In the genomic region with DNA sequence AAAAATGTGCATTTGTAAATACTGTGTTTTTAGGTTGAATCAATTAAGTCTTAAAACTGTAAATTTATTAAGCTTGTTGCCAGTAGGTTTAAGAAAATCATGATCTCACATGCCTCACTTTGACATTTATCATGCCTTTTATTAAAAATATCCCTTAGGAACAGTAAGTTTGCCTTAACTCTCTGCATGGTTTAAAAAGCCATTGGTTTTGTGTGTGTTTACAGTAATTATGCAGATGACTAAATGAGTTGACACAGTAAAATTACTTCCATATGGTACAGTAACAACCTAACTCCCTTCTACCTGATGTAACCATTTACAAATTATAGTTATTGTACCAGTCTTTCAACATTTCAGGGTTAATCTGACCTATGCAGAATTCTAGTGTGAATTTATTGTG, we compare ENCODE assay signal across 16 cellular contexts. TPM values are rescaled to one million over a fixed set of nuclear protein-coding genes. Genes with fewer than 3 reads are reported as not detected.
A peak's percentile ranks its signal among the peaks of the same experiment; 100 is the strongest.
DNase-seq lines count a peak whose midpoint lies in the region; ATAC-seq, FAIRE-seq and TF ChIP-seq lines count a peak whose summit lies in the region.
"Had no signal": no experiment of that assay in that cellular context is flagged by ENCODE, and none has a peak within 500 bp of the region (broad histone marks: within the 10 kb centered on the region; RNA-seq: fewer than 3 reads in every experiment).

No MANE protein-coding gene starts in this region.

- peaks cover 10 to 52% of the 10 kb centered on the region in 2 experiments for H3K36me3 ChIP-seq in HepG2 (replicated peaks in 1 of 2; ENCODE audit: control insufficient read depth in 1 of 2, insufficient read depth in 2 of 2, low read length in 2 of 2)
- peaks cover 4 to 68% (median 35%) of the 10 kb centered on the region in 4 donors for H3K36me3 ChIP-seq in right lobe of liver
- peaks cover 52% of the 10 kb centered on the region for H3K36me3 ChIP-seq in astrocyte (ENCODE audit: insufficient read depth, low read length)
- peaks cover 9% of the 10 kb centered on the region for H3K36me3 ChIP-seq in smooth muscle cell (ENCODE audit: low read depth)

- intact Hi-C loops in HepG2 (cut with micrococcal nuclease; ENCODE audit: unreplicated experiment): loop anchor here (10.0 kb wide), 1 partner anchor 319 kb away; no protein-coding TSS in a partner anchor
- intact Hi-C loops in right lobe of liver (cut with DNase I): no loop called here

- no peak for DNase-seq in HepG2 (ENCODE audit: low spot score)
- no peak for DNase-seq in right lobe of liver
- DNase-seq in NB4 (ENCODE audit: low read depth): peak; percentile 41
- DNase-seq in astrocyte (ENCODE audit: low read depth): no peak
- no peak for DNase-seq in smooth muscle cell (lab: John Stamatoyannopoulos, UW; ENCODE audit: unreplicated experiment)
- DNase-seq in activated CD4-positive, alpha-beta T cell treated with anti-CD3 and anti-CD28 coated beads, Interleukin-2, amount 50 U/mL, for 48 hours: no peak
- DNase-seq in stimulated activated CD4-positive, alpha-beta T cell treated with anti-CD3 and anti-CD28 coated beads, Interleukin-4, amount 100 ng/mL, for 24 hours: no peak
- DNase-seq: activated B cell treated with CpG ODN at 0.5 μM for 24 hours; anterior cingulate cortex; EL; naive thymus-derived CD8-positive, alpha-beta T cell; NCI-H1048; retina; tibial artery had no signal

- no peak overlapping the region for H3K4me3 Mint-ChIP-seq in astrocyte (ENCODE audit: unreplicated experiment)
- H3K4me3 Mint-ChIP-seq: activated B cell treated with CpG ODN at 0.5 μM for 24 hours; dendritic cell treated with granulocyte-macrophage colony-stimulating factor and Interleukin-4, amounts not matched to agents 40 ng/mL and 50 ng/mL, for 4 days; naive thymus-derived CD8-positive, alpha-beta T cell had no signal

- H3K27ac ChIP-seq in HepG2 (ENCODE audit: extremely low read length, insufficient read depth, low read length) (no peak overlapping the region), right lobe of liver (no peak overlapping the region), astrocyte (ENCODE audit: low read depth, low read length) (no peak overlapping the region), smooth muscle cell (ENCODE audit: low read depth) (peak overlapping the region; percentile 89)
- H3K27ac ChIP-seq: tibial artery had no signal

- H3K36me3 Mint-ChIP-seq in astrocyte (ENCODE audit: low read depth, unreplicated experiment): peaks cover 20% of the 10 kb centered on the region

- H3F3A ChIP-seq in smooth muscle cell (ENCODE audit: low read depth): peaks cover 55% of the 10 kb centered on the region

- POLR2A ChIA-PET in HepG2 (lab: Yijun Ruan, JAX): no interaction called here

- H3K79me2 ChIP-seq in HepG2 (ENCODE audit: insufficient read depth, low read length): peaks cover 17% of the 10 kb centered on the region
- H3K79me2 ChIP-seq in astrocyte (ENCODE audit: insufficient read depth, low read length): peaks cover 19% of the 10 kb centered on the region
- peaks cover 16% of the 10 kb centered on the region for H3K79me2 ChIP-seq in smooth muscle cell (ENCODE audit: low read depth)

- H3K27me3 ChIP-seq in HepG2 (ENCODE audit: control insufficient read depth in 1 of 2, insufficient read depth in 2 of 2, low read length in 2 of 2) (no peaks in the 10 kb centered on the region), right lobe of liver (no peaks in the 10 kb centered on the region), astrocyte (ENCODE audit: insufficient read depth, low read length) (no peaks in the 10 kb centered on the region), smooth muscle cell (ENCODE audit: low read depth) (no peaks in the 10 kb centered on the region)
- H3K27me3 ChIP-seq: tibial artery had no signal

- CTCF ChIA-PET in HepG2 (lab: Yijun Ruan, JAX; ENCODE audit: low intra/inter-chr PET ratio, low total read pairs): no interaction called here

- H3K4me1 Mint-ChIP-seq in astrocyte (ENCODE audit: low read depth, unreplicated experiment): peaks cover 22% of the 10 kb centered on the region

- H2AFZ ChIP-seq in HepG2 (ENCODE audit: low read length): no peak overlapping the region
- H2AFZ ChIP-seq in astrocyte (ENCODE audit: low read depth, low read length): no peak overlapping the region
- no peak overlapping the region for H2AFZ ChIP-seq in smooth muscle cell (ENCODE audit: low read depth)

- H3K4me2 ChIP-seq in HepG2 (ENCODE audit: low read depth, low read length): no peak overlapping the region
- H3K4me2 ChIP-seq in astrocyte (ENCODE audit: low read length): no peak overlapping the region
- H3K4me2 ChIP-seq in smooth muscle cell: no peak overlapping the region

- peaks cover 18% of the 10 kb centered on the region for H3K4me1 ChIP-seq in HepG2 (ENCODE audit: insufficient read depth, low read length)
- peaks cover 0 to 8% (median 3%) of the 10 kb centered on the region in 4 donors for H3K4me1 ChIP-seq in right lobe of liver
- H3K4me1 ChIP-seq in astrocyte (ENCODE audit: insufficient read depth, low read length): peaks cover 14% of the 10 kb centered on the region
- peaks cover 22% of the 10 kb centered on the region for H3K4me1 ChIP-seq in smooth muscle cell (ENCODE audit: low read depth)

- TF ChIP-seq CTCF in HepG2 (CRISPR knock-in tag; IDR thresholded peaks at IDR 0.05) (no peak), right lobe of liver (IDR thresholded peaks at IDR 0.05) (no peak), NB4 (IDR thresholded peaks at IDR 0.05; ENCODE audit: low read depth, low read length) (no peak), astrocyte (IDR thresholded peaks at IDR 0.05; ENCODE audit: insufficient read depth, low read depth, low read length) (no peak), smooth muscle cell (IDR thresholded peaks at IDR 0.05; ENCODE audit: borderline replicate concordance, insufficient read depth, poor library complexity, severe bottlenecking) (no peak)

- TF ChIP-seq EP300 in HepG2 (IDR thresholded peaks at IDR 0.05; ENCODE audit: low read depth in 2 of 2, low read length in 2 of 2) (no peak), HepG2 (CRISPR knock-in tag; IDR thresholded peaks at IDR 0.05; ENCODE audit: borderline replicate concordance) (no peak)

- H4K20me1 ChIP-seq in HepG2 (ENCODE audit: insufficient read depth, low read length) (peaks cover 27% of the 10 kb centered on the region), astrocyte (ENCODE audit: insufficient read depth, low read length) (peaks cover 41% of the 10 kb centered on the region), smooth muscle cell (ENCODE audit: low read depth) (peaks cover 34% of the 10 kb centered on the region)

- TF ChIP-seq POLR2A in HepG2 (IDR thresholded peaks at IDR 0.05; ENCODE audit: insufficient read depth in 1 of 2, low read depth in 2 of 2, low read length in 2 of 2) (no peak), right lobe of liver (IDR thresholded peaks at IDR 0.05) (no peak), NB4 (IDR thresholded peaks at IDR 0.05; ENCODE audit: extremely low read depth, insufficient read length) (no peak)

- no TSS peak for BruUV-seq in HepG2 (replicated peaks; lab: Mats Ljungman, UMichigan)

- FAIRE-seq in HepG2 (lab: Jason Lieb, UNC): no peak
- peak; percentile 5 for FAIRE-seq in astrocyte (lab: Jason Lieb, UNC)

- in situ Hi-C loops in HepG2 (cut with HindIII; ENCODE audit: extremely low pct_ligation_motif_present, low pct_unique_long_range_greater_than_20kb): loop anchor here (25.0 kb wide), 1 partner anchor 286 kb away; no protein-coding TSS in a partner anchor

- H3K4me3 ChIP-seq in HepG2 (replicated peaks in 1 of 3; ENCODE audit: insufficient read depth in 1 of 3, low read depth in 2 of 3, low read length in 3 of 3) (no peak overlapping the region), right lobe of liver (no peak overlapping the region), NB4 (ENCODE audit: low read depth, low read length) (no peak overlapping the region), astrocyte (ENCODE audit: insufficient read depth, low read depth, low read length) (no peak overlapping the region), smooth muscle cell (no peak overlapping the region)
- H3K4me3 ChIP-seq: tibial artery had no signal

- no peak overlapping the region for H3K27ac Mint-ChIP-seq in astrocyte (ENCODE audit: unreplicated experiment)
- H3K27ac Mint-ChIP-seq: activated B cell treated with CpG ODN at 0.5 μM for 24 hours; dendritic cell treated with granulocyte-macrophage colony-stimulating factor and Interleukin-4, amounts not matched to agents 40 ng/mL and 50 ng/mL, for 4 days had no signal

- ATAC-seq in HepG2: no peak
- no peak for ATAC-seq in right lobe of liver
- no peak for ATAC-seq in GM21619 (IDR thresholded peaks at IDR 0.05; ENCODE audit: unreplicated experiment)
- ATAC-seq: naive thymus-derived CD8-positive, alpha-beta T cell had no signal

- no peak for TF ChIP-seq RAD21 in HepG2 (CRISPR knock-in tag; IDR thresholded peaks at IDR 0.05)

- H3K9me3 Mint-ChIP-seq in astrocyte (ENCODE audit: unreplicated experiment): no peaks in the 10 kb centered on the region
- H3K9me3 Mint-ChIP-seq: activated B cell treated with CpG ODN at 0.5 μM for 24 hours; dendritic cell treated with granulocyte-macrophage colony-stimulating factor and Interleukin-4, amounts not matched to agents 40 ng/mL and 50 ng/mL, for 4 days; naive thymus-derived CD8-positive, alpha-beta T cell had no signal

- H3K27me3 Mint-ChIP-seq in astrocyte (ENCODE audit: low read depth, unreplicated experiment): no peaks in the 10 kb centered on the region
- H3K27me3 Mint-ChIP-seq: activated B cell treated with CpG ODN at 0.5 μM for 24 hours; dendritic cell treated with granulocyte-macrophage colony-stimulating factor and Interleukin-4, amounts not matched to agents 40 ng/mL and 50 ng/mL, for 4 days; naive thymus-derived CD8-positive, alpha-beta T cell had no signal

- no peaks in the 10 kb centered on the region for H3K9me3 ChIP-seq in HepG2 (ENCODE audit: low read length)
- H3K9me3 ChIP-seq in right lobe of liver: no peaks in the 10 kb centered on the region
- H3K9me3 ChIP-seq in astrocyte (ENCODE audit: insufficient read depth, low read depth, low read length): no peaks in the 10 kb centered on the region
- H3K9me3 ChIP-seq in smooth muscle cell (replicated peaks; ENCODE audit: low read depth): no peaks in the 10 kb centered on the region
- H3K9me3 ChIP-seq: tibial artery had no signal

- H3K9ac ChIP-seq in HepG2 (ENCODE audit: insufficient read depth, low read depth, low read length) (no peak overlapping the region), astrocyte (ENCODE audit: low read length) (no peak overlapping the region), smooth muscle cell (ENCODE audit: low read depth) (no peak overlapping the region)

RNA-seq across cellular contexts. Expression of a gene that starts 6.5 kb away (rescaled TPM):
- total RNA-seq in HepG2 (2016; rRNA removed; fragmentation: Illumina TruSeq; extraction: Trizol) (2,504 and 3,005 TPM in 2 replicates), right lobe of liver (100 to 1,000 TPM; 509 to 682 (median 627) TPM), astrocyte (1,222 and 1,430 TPM in 2 replicates), smooth muscle cell (1,306 and 1,413 TPM in 2 replicates)
- total RNA-seq in HepG2 (2016; cell fraction: cytosol; rRNA removed; fragmentation: Illumina TruSeq; extraction: Trizol; ENCODE audit: low read depth): 2,617 and 3,060 TPM in 2 replicates
- total RNA-seq in HepG2 (2016; cell fraction: insoluble cytoplasmic fraction; rRNA removed; fragmentation: Illumina TruSeq; extraction: Trizol): 2,526 and 2,975 TPM in 2 replicates
- total RNA-seq in HepG2 (2016; cell fraction: membrane; rRNA removed; fragmentation: Illumina TruSeq; extraction: Trizol): 5,829 and 6,358 TPM in 2 replicates
- 865 and 963 TPM in 2 replicates for total RNA-seq in HepG2 (2016; cell fraction: nucleus; rRNA removed; fragmentation: Illumina TruSeq; extraction: Trizol)
- polyA plus RNA-seq in HepG2 (2011; rRNA removed) (1,805 and 2,147 TPM in 2 replicates), smooth muscle cell (844 and 935 TPM in 2 replicates)
- polyA plus RNA-seq in HepG2 (2011; cell fraction: cytosol; rRNA removed): 2,011 and 2,382 TPM in 2 replicates
- 502 and 683 TPM in 2 replicates for polyA plus RNA-seq in HepG2 (2011; cell fraction: nucleus; rRNA removed)
- 2,803 and 2,840 TPM in 2 replicates for polyA plus RNA-seq in HepG2 (2012)
- polyA plus RNA-seq in HepG2 (2016; cell fraction: cytosol; fragmentation: Illumina TruSeq; extraction: Trizol; ENCODE audit: low read depth): 4,656 and 4,989 TPM in 2 replicates
- 3,168 and 3,240 TPM in 2 replicates for polyA plus RNA-seq in HepG2 (2016; cell fraction: insoluble cytoplasmic fraction; fragmentation: Illumina TruSeq; extraction: Trizol; ENCODE audit: low read depth)
- 6,462 and 6,516 TPM in 2 replicates for polyA plus RNA-seq in HepG2 (2016; cell fraction: membrane; fragmentation: Illumina TruSeq; extraction: Trizol; ENCODE audit: low read depth)
- 1,671 and 1,768 TPM in 2 replicates for polyA plus RNA-seq in HepG2 (2016; cell fraction: nucleus; fragmentation: Illumina TruSeq; extraction: Trizol; ENCODE audit: insufficient read depth, low read depth)
- 342 and 505 TPM in 2 replicates for polyA minus RNA-seq in HepG2 (2011; rRNA and poly(A)+ RNA removed; ENCODE audit: low replicate concordance)
- 433 and 504 TPM in 2 replicates for polyA minus RNA-seq in HepG2 (2011; cell fraction: cytosol; rRNA and poly(A)+ RNA removed)
- polyA minus RNA-seq in HepG2 (2011; cell fraction: nucleus; rRNA and poly(A)+ RNA removed): 367 and 504 TPM in 2 replicates

RNA-seq across cellular contexts. Expression of a gene that starts 35.3 kb away (rescaled TPM):
- total RNA-seq in HepG2 (2016; rRNA removed; fragmentation: Illumina TruSeq; extraction: Trizol): 2.1 and 3.4 TPM in 2 replicates
- total RNA-seq in HepG2 (2016; cell fraction: cytosol; rRNA removed; fragmentation: Illumina TruSeq; extraction: Trizol; ENCODE audit: low read depth): 1.2 and 1.5 TPM in 2 replicates
- 1.9 and 2.6 TPM in 2 replicates for total RNA-seq in HepG2 (2016; cell fraction: insoluble cytoplasmic fraction; rRNA removed; fragmentation: Illumina TruSeq; extraction: Trizol)
- 0.93 and 1.0 TPM in 2 replicates for total RNA-seq in HepG2 (2016; cell fraction: membrane; rRNA removed; fragmentation: Illumina TruSeq; extraction: Trizol)
- total RNA-seq in HepG2 (2016; cell fraction: nucleus; rRNA removed; fragmentation: Illumina TruSeq; extraction: Trizol): 3.6 and 3.9 TPM in 2 replicates
- 1.9 and 2.6 TPM in 2 replicates for polyA plus RNA-seq in HepG2 (2011; rRNA removed)
- 1.6 and 2.5 TPM in 2 replicates for polyA plus RNA-seq in HepG2 (2011; cell fraction: cytosol; rRNA removed)
- polyA plus RNA-seq in HepG2 (2011; cell fraction: nucleus; rRNA removed): 1.7 and 2.5 TPM in 2 replicates
- polyA plus RNA-seq in HepG2 (2012): 0.88 and 0.91 TPM in 2 replicates
- 0.09 and 0.10 TPM in 2 replicates for polyA plus RNA-seq in HepG2 (2016; cell fraction: cytosol; fragmentation: Illumina TruSeq; extraction: Trizol; ENCODE audit: low read depth)
- 0.88 and 1.1 TPM in 2 replicates for polyA plus RNA-seq in HepG2 (2016; cell fraction: insoluble cytoplasmic fraction; fragmentation: Illumina TruSeq; extraction: Trizol; ENCODE audit: low read depth)
- 0.19 and 0.26 TPM in 2 replicates for polyA plus RNA-seq in HepG2 (2016; cell fraction: membrane; fragmentation: Illumina TruSeq; extraction: Trizol; ENCODE audit: low read depth)
- 4.1 and 4.3 TPM in 2 replicates for polyA plus RNA-seq in HepG2 (2016; cell fraction: nucleus; fragmentation: Illumina TruSeq; extraction: Trizol; ENCODE audit: insufficient read depth, low read depth)
- 10.2 and 11.3 TPM in 2 replicates for polyA minus RNA-seq in HepG2 (2011; rRNA and poly(A)+ RNA removed; ENCODE audit: low replicate concordance)
- 3.8 and 6.3 TPM in 2 replicates for polyA minus RNA-seq in HepG2 (2011; cell fraction: cytosol; rRNA and poly(A)+ RNA removed)
- 2.7 and 4.1 TPM in 2 replicates for polyA minus RNA-seq in HepG2 (2011; cell fraction: nucleus; rRNA and poly(A)+ RNA removed)
- total RNA-seq in right lobe of liver: 1 to 10 TPM; 1.8 to 9.1 (median 3.7) TPM
- total RNA-seq in astrocyte: 6.0 and 7.4 TPM in 2 replicates
- total RNA-seq in smooth muscle cell: 3.0 and 4.2 TPM in 2 replicates
- polyA plus RNA-seq in smooth muscle cell: 0.49 and 1.1 TPM in 2 replicates
